26 cellular contexts compared by ENCODE assay signal in the genomic region with DNA sequence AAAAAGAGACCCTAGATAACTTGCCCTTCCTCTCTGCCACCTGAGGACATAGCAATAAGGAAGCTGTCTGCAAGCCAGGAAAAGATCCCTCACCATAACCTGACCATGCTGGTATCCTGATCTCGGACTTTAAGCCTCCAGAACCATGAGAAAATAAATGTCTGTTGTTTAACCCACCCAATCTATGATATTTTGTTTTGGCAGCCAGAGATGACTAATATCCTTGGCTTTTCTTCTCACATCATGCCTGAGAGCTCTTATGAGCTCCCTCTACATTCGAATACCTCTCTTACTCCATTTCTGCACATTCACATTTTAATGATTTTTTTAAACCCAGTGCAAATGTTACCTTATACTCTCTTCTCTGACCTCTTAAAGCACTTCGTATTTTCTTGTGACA.
DNase-seq lines count a peak whose midpoint lies in the region; ATAC-seq, FAIRE-seq and TF ChIP-seq lines count a peak whose summit lies in the region.
"Had no signal": no experiment of that assay in that cellular context is flagged by ENCODE, and none has a peak within 500 bp of the region (broad histone marks: within the 10 kb centered on the region; RNA-seq: fewer than 3 reads in every experiment).

No MANE protein-coding gene starts in this region.

- no peak overlapping the region for H3K14ac ChIP-seq in trophoblast cell (ENCODE audit: low read length)

- no peak overlapping the region for H4K8ac ChIP-seq in trophoblast cell (ENCODE audit: low read depth, low read length)

- H3K9me3 ChIP-seq in trophoblast cell (ENCODE audit: insufficient read depth, low read depth, low read length) = no peaks in the 10 kb centered on the region
- H3K9me3 ChIP-seq in right cardiac atrium (ENCODE audit: control insufficient read depth, low read length) = no peaks in the 10 kb centered on the region
- H3K9me3 ChIP-seq: A549; BLaER1 treated with 17β-estradiol and CSF1 and Interleukin-3, amounts not matched to agents 10 nM and 100 nM; SJSA1 had no signal

- no peak overlapping the region for H2BK12ac ChIP-seq in trophoblast cell (ENCODE audit: low read length)

- no peak for FAIRE-seq in H54 (lab: Jason Lieb, UNC)
- FAIRE-seq: A549, D721Med, GM12891 had no signal

- H3K4me1 ChIP-seq in trophoblast cell (ENCODE audit: control insufficient read depth in 1 of 2, insufficient read depth in 2 of 2, low read length in 2 of 2) (no peaks in the 10 kb centered on the region), right cardiac atrium (ENCODE audit: control insufficient read depth, insufficient read depth, low read length) (no peaks in the 10 kb centered on the region)
- H3K4me1 ChIP-seq: A549; BLaER1 treated with 17β-estradiol and CSF1 and Interleukin-3, amounts not matched to agents 10 nM and 100 nM; SJSA1 had no signal

- H3K27ac ChIP-seq in trophoblast cell (ENCODE audit: low read depth, low read length) (no peak overlapping the region), right cardiac atrium (ENCODE audit: low read length) (no peak overlapping the region)
- H3K27ac ChIP-seq: A549; BLaER1 treated with 17β-estradiol and CSF1 and Interleukin-3, amounts not matched to agents 10 nM and 100 nM; SJSA1 had no signal

- intact Hi-C loops in right cardiac atrium (cut with DNase I) = no loop called here

- no peaks in the 10 kb centered on the region for H3K79me1 ChIP-seq in trophoblast cell (ENCODE audit: low read length)

- H3K4me2 ChIP-seq in trophoblast cell (ENCODE audit: low read length) = no peak overlapping the region
- H3K4me2 ChIP-seq: A549; BLaER1 treated with 17β-estradiol and CSF1 and Interleukin-3, amounts not matched to agents 10 nM and 100 nM had no signal

- no peak overlapping the region for H2AK5ac ChIP-seq in trophoblast cell (ENCODE audit: low read length)

- no peak overlapping the region for H3K4me3 ChIP-seq in choroid plexus epithelial cell (ENCODE audit: low read depth, low read length)
- H3K4me3 ChIP-seq in trophoblast cell (ENCODE audit: low read depth, low read length) = no peak overlapping the region
- no peak overlapping the region for H3K4me3 ChIP-seq in right cardiac atrium (ENCODE audit: low read length)
- H3K4me3 ChIP-seq: A549; BLaER1 treated with 17β-estradiol and CSF1 and Interleukin-3, amounts not matched to agents 10 nM and 100 nM; SJSA1 had no signal

- H3K27me3 ChIP-seq in trophoblast cell (ENCODE audit: insufficient read depth, low read length) = no peaks in the 10 kb centered on the region
- H3K27me3 ChIP-seq in right cardiac atrium (ENCODE audit: control insufficient read depth, insufficient read depth) = no peaks in the 10 kb centered on the region
- H3K27me3 ChIP-seq: BLaER1 treated with 17β-estradiol and CSF1 and Interleukin-3, amounts not matched to agents 10 nM and 100 nM; SJSA1 had no signal

- no peak overlapping the region for H4K12ac ChIP-seq in trophoblast cell (ENCODE audit: low read depth, low read length)

- no peak overlapping the region for H3K4ac ChIP-seq in trophoblast cell (ENCODE audit: low read depth, low read length)

- no peak overlapping the region for H3K18ac ChIP-seq in trophoblast cell (ENCODE audit: low read length)

- no peak overlapping the region for H4K91ac ChIP-seq in trophoblast cell (ENCODE audit: low read depth, low read length)

- TF ChIP-seq CTCF in choroid plexus epithelial cell (conservative IDR thresholded peaks at IDR 0.05; ENCODE audit: low read depth, low read length) = no peak

- no peaks in the 10 kb centered on the region for H3K79me2 ChIP-seq in trophoblast cell (ENCODE audit: control insufficient read depth, insufficient read depth, low read length, poor library complexity)

- no peak for TF ChIP-seq POLR2A in H54 (IDR thresholded peaks at IDR 0.05; ENCODE audit: low read depth, low read length)

- H3K9ac ChIP-seq in trophoblast cell (ENCODE audit: low read length) = no peak overlapping the region
- H3K9ac ChIP-seq: BLaER1 treated with 17β-estradiol and CSF1 and Interleukin-3, amounts not matched to agents 10 nM and 100 nM had no signal

- no peak overlapping the region for H3K23ac ChIP-seq in trophoblast cell (ENCODE audit: low read length)

- H2BK120ac ChIP-seq in trophoblast cell (ENCODE audit: insufficient read depth, low read length, poor library complexity) = no peak overlapping the region

- H2BK5ac ChIP-seq in trophoblast cell (ENCODE audit: low read depth, low read length, poor library complexity) = no peak overlapping the region

- WGBS in trophoblast cell (ENCODE audit: extremely low coverage, insufficient coverage, insufficient read length) = no CpG with 5 or more reads among the region's 3 CpGs
- WGBS in right cardiac atrium = 81% methylated on average over 3 of the region's 3 CpGs

- no peaks in the 10 kb centered on the region for H3K36me3 ChIP-seq in trophoblast cell (ENCODE audit: control insufficient read depth in 1 of 2, insufficient read depth in 2 of 2, low read length in 2 of 2)
- H3K36me3 ChIP-seq: BLaER1 treated with 17β-estradiol and CSF1 and Interleukin-3, amounts not matched to agents 10 nM and 100 nM; SJSA1 had no signal

- DNase-seq in HCEC 1CT (peak; percentile 9), amniotic epithelial cell (ENCODE audit: low read depth) (peak; percentile 17), choroid plexus epithelial cell (ENCODE audit: low read depth) (peak; percentile 9), trophoblast cell (peak; percentile 41 to 73), right cardiac atrium (no peak), H54 (ENCODE audit: insufficient read length, low spot score) (no peak), HuH-7.5 (ENCODE audit: low spot score) (no peak)
- DNase-seq: AML-193; CD4-positive, alpha-beta T cell; GDM1; H7; IMR-90; KG1; MM.1S; NCI-H2029; NCI-H446; NCI-H524 treated with DMSO at 0.1 percent for 48 hours; NK-92 treated with Interleukin-12 subunit alpha and Interleukin-12 subunit beta, amount 100 ng/mL, for 24 hours; Right ventricle myocardium superior; RPMI8226 had no signal

- H2AFZ ChIP-seq in trophoblast cell (ENCODE audit: insufficient read depth, low read length, poor library complexity) = no peak overlapping the region

- ATAC-seq in right cardiac atrium (no peak), GM21528 (IDR thresholded peaks at IDR 0.05; ENCODE audit: low FRiP score, unreplicated experiment) (no peak)
- ATAC-seq: A549 had no signal

Comparison
In these comparisons a context has a peak if more than half of its experiments do, and no peak if none do; other contexts are left out.
1. DNase-seq: peak in HCEC 1CT (single experiment), amniotic epithelial cell (single experiment), choroid plexus epithelial cell (single experiment) and trophoblast cell (2 of 2); none in right cardiac atrium (0 of 3), H54 (single experiment) and HuH-7.5 (single experiment).